ENCODE assay signal across 10 cellular contexts in genomic region chr5:116571568-116572321, GRCh38. TPM values are rescaled to one million over a fixed set of nuclear protein-coding genes. Genes with fewer than 3 reads are reported as not detected.
A peak's percentile ranks its signal among the peaks of the same experiment; 100 is the strongest.
DNase-seq lines count a peak whose midpoint lies in the region; ATAC-seq and TF ChIP-seq lines count a peak whose summit lies in the region.
"Had no signal": no experiment of that assay in that cellular context is flagged by ENCODE, and none has a peak within 500 bp of the region (broad histone marks: within the 10 kb centered on the region; RNA-seq: fewer than 3 reads in every experiment).

No MANE protein-coding gene starts in this region.

- H3K27ac Mint-ChIP-seq in brain = peak overlapping the region; percentile 94 to 99 (median 98)
- H3K27ac Mint-ChIP-seq: stimulated activated memory B cell treated with anti-CD40 and anti-IgM and Interleukin-4, amounts not matched to agents 10 μg/mL and 1 μg/mL and 100 μg/mL, for 72 hours had no signal

- peak overlapping the region; percentile 95 to 99 (median 98) for H3K4me3 Mint-ChIP-seq in brain

- peaks cover 19% of the 10 kb centered on the region for H3K27me3 Mint-ChIP-seq in brain

- H3K27ac ChIP-seq in HUES64 (ENCODE audit: low read depth, low read length) (peak overlapping the region; percentile 90; the same call in 1 of the 2 replicates), layer of hippocampus (ENCODE audit: low read depth, low read length) (peak overlapping the region; percentile 18), stomach (peak overlapping the region; percentile 51 to 87 (median 68))

- peak overlapping the region; percentile 95 for H3K4me3 ChIP-seq in HUES64 (ENCODE audit: low read length)
- peak overlapping the region; percentile 67 to 86 (median 68) for H3K4me3 ChIP-seq in stomach
- no peak overlapping the region for H3K4me3 ChIP-seq in MG63

- no peak for TF ChIP-seq EP300 in stomach (IDR thresholded peaks at IDR 0.05)

- peaks cover 0 to 2% (median 0%) of the 10 kb centered on the region in 5 experiments for H3K9me3 Mint-ChIP-seq in brain
- H3K9me3 Mint-ChIP-seq: stimulated activated memory B cell treated with anti-CD40 and anti-IgM and Interleukin-4, amounts not matched to agents 10 μg/mL and 1 μg/mL and 100 μg/mL, for 72 hours had no signal

- TF ChIP-seq CTCF in brain (conservative IDR thresholded peaks at IDR 0.05) (peak in 1 of 2 experiments; percentile 37), stomach (IDR thresholded peaks at IDR 0.05) (no peak)

- H3K4me1 Mint-ChIP-seq in brain = peaks cover 57% of the 10 kb centered on the region

- H3K36me3 Mint-ChIP-seq in brain = peaks cover 23% of the 10 kb centered on the region
- H3K36me3 Mint-ChIP-seq: stimulated activated memory B cell treated with anti-CD40 and anti-IgM and Interleukin-4, amounts not matched to agents 10 μg/mL and 1 μg/mL and 100 μg/mL, for 72 hours had no signal

- peak overlapping the region; percentile 91 for H3K9ac ChIP-seq in HUES64 (ENCODE audit: low read depth, low read length)

- under 1% methylated on average over 14 of the region's 16 CpGs for WGBS in HUES64
- WGBS in stomach, 5 donors = 13 to 25% (median 22%) methylated on average over 16 of the region's 16 CpGs

- intact Hi-C loops in stomach (cut with DNase I; ENCODE audit: low total_unique reads) = loop anchor here (5.0 to 10.0 kb wide), 2 partner anchors 373 to 434 kb away; no protein-coding TSS in a partner anchor

- H3K4me1 ChIP-seq in HUES64 (ENCODE audit: insufficient read depth, low read length) = peaks cover 49% of the 10 kb centered on the region
- H3K4me1 ChIP-seq in stomach = peaks cover 6 to 66% (median 53%) of the 10 kb centered on the region in 4 donors

- TF ChIP-seq POLR2A in stomach (IDR thresholded peaks at IDR 0.05) = no peak

- H3K36me3 ChIP-seq in HUES64 (ENCODE audit: insufficient read depth, low read length) = peaks cover 50% of the 10 kb centered on the region
- H3K36me3 ChIP-seq in stomach = no peaks in the 10 kb centered on the region
- H3K36me3 ChIP-seq in MG63 = no peaks in the 10 kb centered on the region

- H3K9me3 ChIP-seq in HUES64 (ENCODE audit: insufficient read depth, low read depth, low read length) (no peaks in the 10 kb centered on the region), stomach (no peaks in the 10 kb centered on the region), MG63 (no peaks in the 10 kb centered on the region)

- DNase-seq in stomach (no peak), NCI-H2081 (lab: John Stamatoyannopoulos, UW) (no peak), MG63 (no peak)
- DNase-seq in activated CD8-positive, alpha-beta memory T cell treated with anti-CD3 and anti-CD28 coated beads, Interleukin-2, amount 50 U/mL, for 4 hours = no peak
- DNase-seq: activated naive CD4-positive, alpha-beta T cell treated with Interleukin-2 at 50 U/mL for 16 hours had no signal

- no peak for ATAC-seq in HG02852 (IDR thresholded peaks at IDR 0.05; ENCODE audit: unreplicated experiment)
- ATAC-seq: stimulated activated memory B cell treated with anti-CD40 and anti-IgM and Interleukin-4, amounts not matched to agents 10 μg/mL and 1 μg/mL and 100 μg/mL, for 72 hours had no signal

- no peaks in the 10 kb centered on the region for H3K27me3 ChIP-seq in HUES64 (ENCODE audit: insufficient read depth, low read length)
- no peaks in the 10 kb centered on the region for H3K27me3 ChIP-seq in layer of hippocampus (ENCODE audit: control insufficient read depth, insufficient read depth, low read length)
- peaks cover 0 to 48% (median 28%) of the 10 kb centered on the region in 3 donors for H3K27me3 ChIP-seq in stomach
- H3K27me3 ChIP-seq in MG63 = peaks cover 68% of the 10 kb centered on the region

RNA-seq across cellular contexts. Expression of gene SEMA6A, which starts 2.9 kb away (rescaled TPM):
- 146 TPM for polyA plus RNA-seq in HUES64 (2013, experiment 1 of 2)
- polyA plus RNA-seq in HUES64 (2013, experiment 2 of 2) = 175 TPM
- polyA plus RNA-seq in brain (ENCODE audit: insufficient read depth, low read depth, low replicate concordance) (34.2 TPM), stomach (1 to 10 TPM in 2 of 3 donors, under 1 TPM in 1; 0.37 to 1.6 (median 1.4) TPM)
- total RNA-seq in stomach = 10 to 100 TPM in 4 of 5 donors, 1 to 10 TPM in 1; 5.7 to 37.5 (median 23.7) TPM
- not detected in 2 replicates for total RNA-seq in MG63 (2014; rRNA removed; shearing (Covaris generic); ENCODE audit: low replicate concordance)

Comparison
In these comparisons a context has a peak if more than half of its experiments do, and no peak if none do; other contexts are left out.
1. H3K27ac ChIP-seq: peak in every context shown above with its lines; median percentile 90 in HUES64; 68 in stomach; 18 in layer of hippocampus.